In genomic region chr18:63844254-63844653, GRCh38 we compare ENCODE assay signal across 8 cellular contexts. TPM values are rescaled to one million over a fixed set of nuclear protein-coding genes. Genes with fewer than 3 reads are reported as not detected.
A peak's percentile ranks its signal among the peaks of the same experiment; 100 is the strongest.
DNase-seq lines count a peak whose midpoint lies in the region; TF ChIP-seq lines count a peak whose summit lies in the region.
"Had no signal": no experiment of that assay in that cellular context is flagged by ENCODE, and none has a peak within 500 bp of the region (broad histone marks: within the 10 kb centered on the region; RNA-seq: fewer than 3 reads in every experiment).

No MANE protein-coding gene starts in this region.

- DNase-seq in GM12864 (ENCODE audit: low read depth) (no peak), H7 (peak; percentile 6), NCI-H1417 treated with DMSO at 0.1 percent for 48 hours (lab: John Stamatoyannopoulos, UW) (peak; percentile 59), choroid plexus epithelial cell (ENCODE audit: low read depth) (peak; percentile 77), osteocyte (ENCODE audit: extremely low spot score, unreplicated experiment) (no peak), NK-92 (lab: John Stamatoyannopoulos, UW; ENCODE audit: unreplicated experiment) (no peak)
- DNase-seq in activated CD8-positive, alpha-beta memory T cell treated with anti-CD3 and anti-CD28 coated beads, Interleukin-2, amount 50 U/mL, for 4 hours = no peak
- DNase-seq: activated B cell treated with CpG ODN at 0.5 μM for 24 hours had no signal

- no peaks in the 10 kb centered on the region for H3K4me1 Mint-ChIP-seq in osteocyte (ENCODE audit: unreplicated experiment)
- H3K4me1 Mint-ChIP-seq: activated B cell treated with CpG ODN at 0.5 μM for 24 hours had no signal

- TF ChIP-seq CTCF in GM12864 (IDR thresholded peaks at IDR 0.05; ENCODE audit: low read depth, low read length, missing control alignments) (peak; percentile 41), choroid plexus epithelial cell (conservative IDR thresholded peaks at IDR 0.05; ENCODE audit: low read depth, low read length) (peak; percentile 61), osteocyte (IDR thresholded peaks at IDR 0.05) (peak; percentile 55)

- H3K4me3 ChIP-seq in GM12864 (ENCODE audit: low read depth, low read length) = no peak overlapping the region
- H3K4me3 ChIP-seq in H7 (ENCODE audit: insufficient read depth, low read depth, low read length) = no peak overlapping the region
- no peak overlapping the region for H3K4me3 ChIP-seq in choroid plexus epithelial cell (ENCODE audit: low read depth, low read length)

- no peaks in the 10 kb centered on the region for H3K9me3 Mint-ChIP-seq in osteocyte (ENCODE audit: unreplicated experiment)
- H3K9me3 Mint-ChIP-seq: activated B cell treated with CpG ODN at 0.5 μM for 24 hours had no signal

- H3K27ac Mint-ChIP-seq in osteocyte (ENCODE audit: unreplicated experiment) = no peak overlapping the region
- H3K27ac Mint-ChIP-seq: activated B cell treated with CpG ODN at 0.5 μM for 24 hours had no signal

- no peaks in the 10 kb centered on the region for H3K27me3 ChIP-seq in H7 (ENCODE audit: control insufficient read depth, insufficient read depth, low read length)

- no peaks in the 10 kb centered on the region for H3K36me3 Mint-ChIP-seq in osteocyte (ENCODE audit: unreplicated experiment)

- no peaks in the 10 kb centered on the region for H3K36me3 ChIP-seq in H7 (replicated peaks; ENCODE audit: control insufficient read depth, insufficient read depth, low read length)

- H3K27me3 Mint-ChIP-seq in osteocyte (ENCODE audit: unreplicated experiment) = peaks cover 68% of the 10 kb centered on the region

- no peak overlapping the region for H3K4me3 Mint-ChIP-seq in osteocyte (ENCODE audit: unreplicated experiment)
- H3K4me3 Mint-ChIP-seq: activated B cell treated with CpG ODN at 0.5 μM for 24 hours had no signal

RNA-seq across cellular contexts. Expression of gene SERPINB2, which starts 43.3 kb away (rescaled TPM):
- not detected in 2 replicates for total RNA-seq in H7 (2014; rRNA removed; shearing (Covaris generic))
- not detected in 2 replicates for total RNA-seq in osteocyte

Comparison
In these comparisons a context has a peak if more than half of its experiments do, and no peak if none do; other contexts are left out.
1. DNase-seq: peak in H7 (single experiment), NCI-H1417 treated with DMSO at 0.1 percent for 48 hours (single experiment) and choroid plexus epithelial cell (single experiment); none in GM12864 (single experiment), osteocyte (single experiment), activated CD8-positive, alpha-beta memory T cell treated with anti-CD3 and anti-CD28 coated beads, Interleukin-2, amount 50 U/mL, for 4 hours (single experiment) and NK-92 (single experiment).
2. Peak in every context shown above with its lines, with median percentiles within 50 percentile points of each other: CTCF ChIP-seq.